In genomic region chr5:134103397-134103796, GRCh38 we compare ENCODE assay signal across 17 cellular contexts. TPM values are rescaled to one million over a fixed set of nuclear protein-coding genes. Genes with fewer than 3 reads are reported as not detected.
DNase-seq lines count a peak whose midpoint lies in the region; ATAC-seq and TF ChIP-seq lines count a peak whose summit lies in the region.
"Had no signal": no experiment of that assay in that cellular context is flagged by ENCODE, and none has a peak within 500 bp of the region (broad histone marks: within the 10 kb centered on the region; RNA-seq: fewer than 3 reads in every experiment).

No MANE protein-coding gene starts in this region.

- DNase-seq in Right ventricle myocardium inferior (ENCODE audit: missing footprints) = no peak
- no peak for DNase-seq in right atrium auricular region (ENCODE audit: low spot score)
- no peak for DNase-seq in activated B cell treated with CpG ODN at 0.5 μM for 24 hours
- DNase-seq in activated naive CD8-positive, alpha-beta T cell treated with anti-CD3 and anti-CD28 coated beads, Interleukin-2, amount 10 ng/mL, durations not matched to agents 7 days and 5 days = no peak
- DNase-seq in stimulated activated naive CD4-positive, alpha-beta T cell (lab: John Stamatoyannopoulos, UW) = peak; percentile 42 to 80 (median 56)
- DNase-seq in immature natural killer cell = no peak
- DNase-seq in stimulated activated CD8-positive, alpha-beta memory T cell treated with anti-CD3 and anti-CD28 coated beads, Interleukin-4, amount 100 ng/mL, for 48 hours = no peak
- no peak for DNase-seq in esophagus squamous epithelium (lab: John Stamatoyannopoulos, UW)
- DNase-seq: cortex of kidney, GF-D8, glutamatergic neuron, IMR-90, mammary epithelial cell, MV-4-11, NCI-H2081 treated with DMSO at 0.1 percent for 48 hours, NCI-H526 had no signal

- H3K4me3 Mint-ChIP-seq in activated B cell treated with CpG ODN at 0.5 μM for 24 hours (no peak overlapping the region), immature natural killer cell (no peak overlapping the region)
- H3K4me3 Mint-ChIP-seq in activated naive CD8-positive, alpha-beta T cell treated with anti-CD3 and anti-CD28 coated beads, Interleukin-2, amount 10 ng/mL, durations not matched to agents 7 days and 5 days = peak overlapping the region; percentile 6
- H3K4me3 Mint-ChIP-seq: nephron had no signal

- no peaks in the 10 kb centered on the region for H3K27me3 ChIP-seq in right atrium auricular region
- H3K27me3 ChIP-seq in esophagus squamous epithelium = no peaks in the 10 kb centered on the region

- H3K4me1 ChIP-seq in right atrium auricular region (peaks cover 0 to 8% of the 10 kb centered on the region in 2 donors), esophagus squamous epithelium (peaks cover 9 to 26% (median 14%) of the 10 kb centered on the region in 3 donors)

- H3K4me3 ChIP-seq in right atrium auricular region (no peak overlapping the region), esophagus squamous epithelium (no peak overlapping the region)

- ATAC-seq in Right ventricle myocardium inferior (peak; percentile 55), activated B cell treated with CpG ODN at 0.5 μM for 24 hours (ENCODE audit: low read depth) (no peak)
- no peak for ATAC-seq in activated naive CD8-positive, alpha-beta T cell treated with anti-CD3 and anti-CD28 coated beads, Interleukin-2, amount 10 ng/mL, durations not matched to agents 7 days and 5 days (ENCODE audit: low read depth)

- TF ChIP-seq POLR2A in esophagus squamous epithelium (IDR thresholded peaks at IDR 0.05) = no peak

- POLR2A ChIA-PET in activated B cell treated with CpG ODN at 0.5 μM for 24 hours (lab: Charles Lee) = no interaction called here
- POLR2A ChIA-PET in activated naive CD8-positive, alpha-beta T cell treated with anti-CD3 and anti-CD28 coated beads, Interleukin-2, amount 10 ng/mL, durations not matched to agents 7 days and 5 days (lab: Charles Lee) = interaction anchor here (0.6 to 1.1 kb wide), 3 partner anchors 36 to 562 kb away, joined by 3 read pairs; no protein-coding TSS in a partner anchor

- no peak for TF ChIP-seq CTCF in right atrium auricular region (IDR thresholded peaks at IDR 0.05)
- TF ChIP-seq CTCF in activated B cell treated with CpG ODN at 0.5 μM for 24 hours (IDR thresholded peaks at IDR 0.05) = no peak
- no peak for TF ChIP-seq CTCF in esophagus squamous epithelium (IDR thresholded peaks at IDR 0.05)

- H3K9me3 ChIP-seq in right atrium auricular region (no peaks in the 10 kb centered on the region), esophagus squamous epithelium (no peaks in the 10 kb centered on the region)

- H3K36me3 ChIP-seq in right atrium auricular region = no peaks in the 10 kb centered on the region
- H3K36me3 ChIP-seq in esophagus squamous epithelium = no peaks in the 10 kb centered on the region

- no peak overlapping the region for H3K27ac ChIP-seq in right atrium auricular region
- H3K27ac ChIP-seq in esophagus squamous epithelium = no peak overlapping the region

- CTCF ChIA-PET in activated B cell treated with CpG ODN at 0.5 μM for 24 hours (lab: Charles Lee) = interaction anchor here (1.5 to 4.2 kb wide), 2 partner anchors 10 to 44 kb away, joined by 5 to 51 read pairs; partner anchors contain the start of gene TCF7

- intact Hi-C loops in Right ventricle myocardium inferior (cut with DNase I) (no loop called here), activated B cell treated with CpG ODN at 0.5 μM for 24 hours (cut with micrococcal nuclease) (loop anchor here (5.0 kb wide), 3 partner anchors 171 to 1051 kb away; partner anchors contain the start of genes HSPA4 and UBE2B), esophagus squamous epithelium (cut with DNase I) (loop anchor here (5.0 kb wide), 1 partner anchor 34 kb away; no protein-coding TSS in a partner anchor)

- H3K36me3 Mint-ChIP-seq in activated B cell treated with CpG ODN at 0.5 μM for 24 hours (ENCODE audit: low read depth) (no peaks in the 10 kb centered on the region), immature natural killer cell (no peaks in the 10 kb centered on the region)
- no peaks in the 10 kb centered on the region for H3K36me3 Mint-ChIP-seq in activated naive CD8-positive, alpha-beta T cell treated with anti-CD3 and anti-CD28 coated beads, Interleukin-2, amount 10 ng/mL, durations not matched to agents 7 days and 5 days

- 62 to 85% methylated on average over 3 to 5 of the region's 9 CpGs for WGBS in esophagus squamous epithelium, 2 donors

- H3K27me3 Mint-ChIP-seq in activated B cell treated with CpG ODN at 0.5 μM for 24 hours (no peaks in the 10 kb centered on the region), immature natural killer cell (ENCODE audit: low read depth in 3 of 3) (peaks cover 0 to 5% (median 5%) of the 10 kb centered on the region in 3 donors)
- H3K27me3 Mint-ChIP-seq in activated naive CD8-positive, alpha-beta T cell treated with anti-CD3 and anti-CD28 coated beads, Interleukin-2, amount 10 ng/mL, durations not matched to agents 7 days and 5 days = no peaks in the 10 kb centered on the region

- peaks cover 55% of the 10 kb centered on the region for H3K4me1 Mint-ChIP-seq in activated B cell treated with CpG ODN at 0.5 μM for 24 hours
- H3K4me1 Mint-ChIP-seq in activated naive CD8-positive, alpha-beta T cell treated with anti-CD3 and anti-CD28 coated beads, Interleukin-2, amount 10 ng/mL, durations not matched to agents 7 days and 5 days = peaks cover 66% of the 10 kb centered on the region
- H3K4me1 Mint-ChIP-seq in immature natural killer cell = peaks cover 58 to 68% of the 10 kb centered on the region in 2 donors

- H3K9me3 Mint-ChIP-seq in activated B cell treated with CpG ODN at 0.5 μM for 24 hours = no peaks in the 10 kb centered on the region
- no peaks in the 10 kb centered on the region for H3K9me3 Mint-ChIP-seq in activated naive CD8-positive, alpha-beta T cell treated with anti-CD3 and anti-CD28 coated beads, Interleukin-2, amount 10 ng/mL, durations not matched to agents 7 days and 5 days
- H3K9me3 Mint-ChIP-seq in immature natural killer cell = no peaks in the 10 kb centered on the region
- H3K9me3 Mint-ChIP-seq: nephron had no signal

- H3K27ac Mint-ChIP-seq in activated B cell treated with CpG ODN at 0.5 μM for 24 hours = peak overlapping the region; percentile 46
- H3K27ac Mint-ChIP-seq in activated naive CD8-positive, alpha-beta T cell treated with anti-CD3 and anti-CD28 coated beads, Interleukin-2, amount 10 ng/mL, durations not matched to agents 7 days and 5 days = peak overlapping the region; percentile 67
- H3K27ac Mint-ChIP-seq in immature natural killer cell = peak overlapping the region in 1 of 6 donors; percentile 70

RNA-seq across cellular contexts. Expression of gene TCF7, which starts 11.1 kb away (rescaled TPM):
- total RNA-seq in Right ventricle myocardium inferior (2.8 TPM), right atrium auricular region (1 to 10 TPM; 1.3 to 1.7 TPM), activated B cell treated with CpG ODN at 0.5 μM for 24 hours (13.2 and 15.8 TPM in 2 replicates), esophagus squamous epithelium (1 to 10 TPM; 1.9 to 7.6 (median 2.8) TPM)
- 100 to 1,000 TPM; 283 to 315 TPM for total RNA-seq in activated naive CD8-positive, alpha-beta T cell treated with anti-CD3 and anti-CD28 coated beads, Interleukin-2, amount 10 ng/mL, durations not matched to agents 7 days and 5 days
- 10 to 100 TPM; 14.9 to 50.9 (median 38.2) TPM for polyA plus RNA-seq in immature natural killer cell

Comparison
In these comparisons a context has a peak if more than half of its experiments do, and no peak if none do; other contexts are left out.
1. DNase-seq: peak in stimulated activated naive CD4-positive, alpha-beta T cell (6 of 6); none in Right ventricle myocardium inferior (single experiment), right atrium auricular region (single experiment), activated B cell treated with CpG ODN at 0.5 μM for 24 hours (single experiment), activated naive CD8-positive, alpha-beta T cell treated with anti-CD3 and anti-CD28 coated beads, Interleukin-2, amount 10 ng/mL, durations not matched to agents 7 days and 5 days (single experiment), immature natural killer cell (0 of 3), stimulated activated CD8-positive, alpha-beta memory T cell treated with anti-CD3 and anti-CD28 coated beads, Interleukin-4, amount 100 ng/mL, for 48 hours (single experiment) and esophagus squamous epithelium (single experiment).
2. RNA of gene TCF7, which starts 11.1 kb away (total RNA-seq): 283 to 315 TPM in activated naive CD8-positive, alpha-beta T cell treated with anti-CD3 and anti-CD28 coated beads, Interleukin-2, amount 10 ng/mL, durations not matched to agents 7 days and 5 days; 13.2 to 15.8 TPM in activated B cell treated with CpG ODN at 0.5 μM for 24 hours, 1.9 to 7.6 TPM in esophagus squamous epithelium, 2.8 TPM in Right ventricle myocardium inferior (single experiment) and 1.3 to 1.7 TPM in right atrium auricular region; every median in the first group is over 10 times any median in the second.